1 cellular context compared by ENCODE assay signal in the genomic region with DNA sequence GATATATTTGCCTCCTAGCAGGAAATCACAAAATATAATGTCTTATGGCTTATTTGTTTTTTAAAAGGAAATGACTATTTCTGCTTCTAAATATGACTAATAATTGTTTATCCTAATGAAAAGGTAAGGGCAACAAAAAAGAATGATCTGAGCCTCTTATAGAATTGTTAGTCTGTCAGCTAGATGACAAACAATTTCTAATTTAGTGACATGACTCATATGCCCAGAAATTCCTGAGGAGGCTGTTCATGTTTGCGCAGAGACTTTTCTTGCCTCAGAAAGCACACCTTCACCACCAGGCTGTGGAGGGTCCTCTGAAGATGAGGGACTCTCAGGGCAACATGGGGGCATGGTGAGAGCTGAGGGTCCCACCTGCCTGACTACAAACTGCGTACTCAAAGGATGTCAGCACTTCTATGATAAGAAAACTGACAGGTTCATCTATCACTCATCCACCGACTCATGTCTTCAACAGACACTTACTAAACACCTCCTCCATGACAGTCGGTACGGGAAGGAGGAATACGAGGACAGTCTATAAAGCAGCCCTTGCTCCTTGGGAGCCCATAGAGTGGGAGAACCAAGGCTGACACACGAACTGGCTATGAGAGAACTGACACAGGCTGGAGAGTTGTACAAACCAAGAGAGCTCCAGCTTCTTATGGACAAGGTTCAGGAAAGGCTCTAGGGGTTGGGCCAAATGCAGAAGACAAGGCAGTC.
TF ChIP-seq lines count a peak whose summit lies in the region.

No MANE protein-coding gene starts in this region.

TF ChIP-seq in K562, 482 proteins besides CTCF, POLR2A, EP300 and RAD21 (continued from another document):
- no peak for TF ChIP-seq STAG1 (CRISPR knock-in tag; IDR thresholded peaks at IDR 0.05; ENCODE audit: borderline replicate concordance)
- TF ChIP-seq MEF2A (IDR thresholded peaks at IDR 0.05; ENCODE audit: control insufficient read depth, low read depth, low read length): peak; percentile 74; the same call in 1 of the 2 replicates
- TF ChIP-seq ZNF830 (CRISPR knock-in tag; IDR thresholded peaks at IDR 0.05): no peak
- TF ChIP-seq, protein P1, sequence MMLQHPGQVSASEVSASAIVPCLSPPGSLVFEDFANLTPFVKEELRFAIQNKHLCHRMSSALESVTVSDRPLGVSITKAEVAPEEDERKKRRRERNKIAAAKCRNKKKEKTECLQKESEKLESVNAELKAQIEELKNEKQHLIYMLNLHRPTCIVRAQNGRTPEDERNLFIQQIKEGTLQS (IDR thresholded peaks at IDR 0.05): peak; percentile 19; the same call in 1 of the 2 replicates
- TF ChIP-seq, protein P1 (CRISPR knock-in tag; conservative IDR thresholded peaks at IDR 0.05): no peak
